In genomic region chr3:70150599-70150998, GRCh38 we compare ENCODE assay signal across 8 cellular contexts.
"Had no signal": no experiment of that assay in that cellular context is flagged by ENCODE, and none has a peak within 500 bp of the region (broad histone marks: within the 10 kb centered on the region; RNA-seq: fewer than 3 reads in every experiment).

No MANE protein-coding gene starts in this region.

- H3K4me1 Mint-ChIP-seq: IgD-negative memory B cell had no signal

- H3K27ac Mint-ChIP-seq: H9, IgD-negative memory B cell had no signal

- H3K9me3 Mint-ChIP-seq: IgD-negative memory B cell had no signal

- DNase-seq: GM23248, GOT3, H9, HCEC 1CT, KBM-7 had no signal

- H2AFZ ChIP-seq: GM23248 had no signal

- H3K4me3 ChIP-seq: GM23248 had no signal

- FAIRE-seq: H54, HTR-8/SVneo had no signal

- H3K27ac ChIP-seq: GM23248 had no signal

- H3K4me3 Mint-ChIP-seq: H9, IgD-negative memory B cell had no signal

- H3K9ac ChIP-seq: GM23248 had no signal

- H3K27me3 Mint-ChIP-seq: IgD-negative memory B cell had no signal
